ENCODE assay signal across 17 cellular contexts in the genomic region with DNA sequence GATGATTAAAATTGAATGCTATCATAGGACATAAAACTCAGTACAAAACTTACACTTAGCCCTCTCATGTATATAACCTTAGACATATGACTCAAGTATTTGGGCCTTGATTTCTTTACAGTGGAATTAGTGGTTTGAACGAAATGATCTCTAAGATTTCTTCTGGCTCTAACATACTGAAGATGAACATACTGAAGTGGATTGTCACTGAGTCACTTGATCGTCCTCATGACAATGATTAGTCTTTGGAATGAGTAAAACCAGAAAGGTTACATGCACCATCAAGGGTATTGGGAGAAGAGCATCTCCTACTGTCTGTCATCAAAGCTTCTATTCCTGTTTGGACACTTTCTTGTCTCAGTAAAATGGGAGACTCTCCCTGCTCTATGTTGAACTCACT. TPM values are rescaled to one million over a fixed set of nuclear protein-coding genes. Genes with fewer than 3 reads are reported as not detected.
"Had no signal": no experiment of that assay in that cellular context is flagged by ENCODE, and none has a peak within 500 bp of the region (broad histone marks: within the 10 kb centered on the region; RNA-seq: fewer than 3 reads in every experiment).

No MANE protein-coding gene starts in this region.

- H3K36me3 ChIP-seq: left lung, right atrium auricular region, suprapubic skin had no signal

- H3K27ac ChIP-seq: epithelial cell of prostate, left lung, right atrium auricular region, suprapubic skin had no signal

- H3K4me1 ChIP-seq: left lung, right atrium auricular region, suprapubic skin had no signal

- H3K27me3 ChIP-seq: left lung, right atrium auricular region, suprapubic skin had no signal

- FAIRE-seq: keratinocyte had no signal

- H3K4me3 ChIP-seq: left lung, right atrium auricular region, suprapubic skin had no signal

- H3K9me3 ChIP-seq: left lung, right atrium auricular region, suprapubic skin had no signal

- DNase-seq: activated CD4-positive, alpha-beta T cell treated with anti-CD3 and anti-CD28 coated beads, Interleukin-2, amount 10 ng/mL, durations not matched to agents 24 days and 14 days; activated CD4-positive, CD25-positive, alpha-beta regulatory T cell; activated CD8-positive, alpha-beta T cell treated with anti-CD3 and anti-CD28 coated beads, Interleukin-2, amount 10 ng/mL, durations not matched to agents 7 days and 5 days; activated naive CD4-positive, alpha-beta T cell treated with anti-CD3 and anti-CD28 coated beads for 36 hours; activated T-cell treated with anti-CD3 and anti-CD28 coated beads, Interleukin-2, amount 50 U/mL, for 4 hours; effector memory CD4-positive, alpha-beta T cell; foreskin melanocyte; left lung; occipital lobe; stimulated activated naive CD8-positive, alpha-beta T cell treated with anti-CD3 and anti-CD28 coated beads, Interleukin-15, amount 100 ng/mL, for 72 hours; T-cell had no signal

- ATAC-seq: activated CD8-positive, alpha-beta T cell treated with anti-CD3 and anti-CD28 coated beads, Interleukin-2, amount 10 ng/mL, durations not matched to agents 7 days and 5 days; activated T-cell treated with anti-CD3 and anti-CD28 coated beads, Interleukin-2, amount 50 U/mL, for 4 hours; left lung; SK-N-SH treated with all-trans-retinoic acid at 6 μM for 48 hours; stimulated activated naive CD8-positive, alpha-beta T cell treated with anti-CD3 and anti-CD28 coated beads, Interleukin-15, amount 100 ng/mL, for 72 hours; T-cell had no signal

RNA-seq across cellular contexts. Expression of a gene that starts 17.4 kb away (rescaled TPM):
- total RNA-seq: activated CD4-positive, alpha-beta T cell treated with anti-CD3 and anti-CD28 coated beads, Interleukin-2, amount 10 ng/mL, durations not matched to agents 24 days and 14 days; activated CD8-positive, alpha-beta T cell treated with anti-CD3 and anti-CD28 coated beads, Interleukin-2, amount 10 ng/mL, durations not matched to agents 7 days and 5 days; activated naive CD4-positive, alpha-beta T cell treated with anti-CD3 and anti-CD28 coated beads for 36 hours; activated T-cell treated with anti-CD3 and anti-CD28 coated beads, Interleukin-2, amount 50 U/mL, for 4 hours; lung microvascular endothelial cell; T-cell had no signal
- polyA plus RNA-seq: keratinocyte had no signal
